ENCODE assay signal across 26 cellular contexts in the genomic region with DNA sequence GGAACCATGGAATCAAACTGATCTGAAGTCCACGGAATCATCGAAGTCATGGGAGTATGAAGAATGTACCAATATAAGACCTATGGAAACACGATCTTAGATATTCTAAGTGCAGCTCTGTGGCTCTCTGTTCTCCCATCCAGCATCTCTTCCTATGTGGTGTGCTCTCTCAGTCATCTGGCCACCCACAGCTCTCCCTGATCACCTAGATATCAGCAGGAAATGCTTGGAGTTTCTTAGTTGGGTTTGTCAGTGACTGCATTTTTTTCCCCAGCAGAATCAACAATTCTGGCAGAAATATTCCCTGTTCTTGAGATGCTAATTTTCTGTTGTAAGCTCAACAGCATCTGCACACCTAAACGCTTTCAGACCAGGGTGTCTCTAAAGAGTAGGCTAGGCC.
"Had no signal": no experiment of that assay in that cellular context is flagged by ENCODE, and none has a peak within 500 bp of the region (broad histone marks: within the 10 kb centered on the region; RNA-seq: fewer than 3 reads in every experiment).

No MANE protein-coding gene starts in this region.

- H3K36me3 ChIP-seq: neutrophil, right lobe of liver, thoracic aorta, upper lobe of left lung, vagina had no signal

- H3K4me1 Mint-ChIP-seq: naive B cell, nephron progenitor cell had no signal

- DNase-seq: activated CD4-positive, alpha-beta T cell treated with anti-CD3 and anti-CD28 coated beads for 4 hours; activated CD4-positive, alpha-beta T cell treated with anti-CD3 and anti-CD28 coated beads, Interleukin-2, amount 50 U/mL, for 4 hours; activated naive CD4-positive, alpha-beta T cell; activated T-cell treated with anti-CD3 and anti-CD28 coated beads for 4 hours; activated T-cell treated with anti-CD3 and anti-CD28 coated beads, Interleukin-2, amount 50 U/mL, for 72 hours; aorta; caudate nucleus; foreskin keratinocyte; kidney; left colon; mammary epithelial cell; naive B cell; nephron progenitor cell; right lobe of liver; stimulated activated CD4-positive, alpha-beta T cell treated with anti-CD3 and anti-CD28 coated beads, Interleukin-4, amount 100 ng/mL, for 1 hour; stimulated activated naive CD8-positive, alpha-beta T cell treated with anti-CD3 and anti-CD28 coated beads, Interleukin-15, Interleukin-2, amounts not matched to agents 100 U/mL and 50 U/mL, for 24 hours; T-helper 1 cell; upper lobe of left lung had no signal

- H3K4me3 ChIP-seq: right lobe of liver, thoracic aorta, upper lobe of left lung, vagina had no signal

- H3K27ac Mint-ChIP-seq: activated naive CD8-positive, alpha-beta T cell; activated T-cell treated with anti-CD3 and anti-CD28 coated beads, Interleukin-2, amount 50 U/mL, for 72 hours; brain; mesothelial cell of epicardium; naive B cell; nephron progenitor cell; progenitor cell of endocrine pancreas had no signal

- H3K27ac ChIP-seq: foreskin keratinocyte, neutrophil, right lobe of liver, thoracic aorta, upper lobe of left lung, vagina had no signal

- H3K4me3 Mint-ChIP-seq: activated naive CD8-positive, alpha-beta T cell; activated T-cell treated with anti-CD3 and anti-CD28 coated beads, Interleukin-2, amount 50 U/mL, for 72 hours; brain; mesothelial cell of epicardium; naive B cell; nephron progenitor cell had no signal

- H3K9me3 Mint-ChIP-seq: activated T-cell treated with anti-CD3 and anti-CD28 coated beads, Interleukin-2, amount 50 U/mL, for 72 hours; brain; naive B cell; nephron progenitor cell had no signal

- H3K36me3 Mint-ChIP-seq: activated naive CD8-positive, alpha-beta T cell; brain; mesothelial cell of epicardium; naive B cell had no signal

- ATAC-seq: activated T-cell treated with anti-CD3 and anti-CD28 coated beads, Interleukin-2, amount 50 U/mL, for 72 hours; esophagus mucosa; foreskin keratinocyte; left colon; right lobe of liver; stimulated activated naive CD8-positive, alpha-beta T cell treated with anti-CD3 and anti-CD28 coated beads, Interleukin-15, Interleukin-2, amounts not matched to agents 100 U/mL and 50 U/mL, for 24 hours had no signal

- H3K27me3 ChIP-seq: foreskin keratinocyte, neutrophil, right lobe of liver, upper lobe of left lung, vagina had no signal

- H3K4me1 ChIP-seq: foreskin keratinocyte, upper lobe of left lung, vagina had no signal

- H3K9me3 ChIP-seq: neutrophil, right lobe of liver, thoracic aorta, upper lobe of left lung, vagina had no signal

- H3K27me3 Mint-ChIP-seq: progenitor cell of endocrine pancreas had no signal
